ENCODE assay signal across 17 cellular contexts in genomic region chr17:9725575-9725974, GRCh38.
A peak's percentile ranks its signal among the peaks of the same experiment; 100 is the strongest.
DNase-seq lines count a peak whose midpoint lies in the region; ATAC-seq, FAIRE-seq and TF ChIP-seq lines count a peak whose summit lies in the region.
"Had no signal": no experiment of that assay in that cellular context is flagged by ENCODE, and none has a peak within 500 bp of the region (broad histone marks: within the 10 kb centered on the region; RNA-seq: fewer than 3 reads in every experiment).

No MANE protein-coding gene starts in this region.

- H3K9me3 ChIP-seq in HepG2 (ENCODE audit: low read length) = no peaks in the 10 kb centered on the region
- no peaks in the 10 kb centered on the region for H3K9me3 ChIP-seq in right lobe of liver
- H3K9me3 ChIP-seq: colonic mucosa, esophagus muscularis mucosa, spleen had no signal

- no peak for TF ChIP-seq EP300 in HepG2 (IDR thresholded peaks at IDR 0.05; ENCODE audit: low read depth in 2 of 2, low read length in 2 of 2)
- no peak for TF ChIP-seq EP300 in HepG2 (CRISPR knock-in tag; IDR thresholded peaks at IDR 0.05; ENCODE audit: borderline replicate concordance)

- no peak overlapping the region for H3K9ac ChIP-seq in HepG2 (ENCODE audit: insufficient read depth, low read depth, low read length)

- H3K27me3 ChIP-seq in HepG2 (ENCODE audit: control insufficient read depth in 1 of 2, insufficient read depth in 2 of 2, low read length in 2 of 2) = no peaks in the 10 kb centered on the region
- no peaks in the 10 kb centered on the region for H3K27me3 ChIP-seq in right lobe of liver
- H3K27me3 ChIP-seq: colonic mucosa had no signal

- H3K4me2 ChIP-seq in HepG2 (ENCODE audit: low read depth, low read length) = no peak overlapping the region

- no peak overlapping the region for H2AFZ ChIP-seq in HepG2 (ENCODE audit: low read length)

- CTCF ChIA-PET in HepG2 (lab: Yijun Ruan, JAX; ENCODE audit: low intra/inter-chr PET ratio, low total read pairs) = interaction anchor here (0.7 kb wide), 1 partner anchor 80 kb away, joined by 3 read pairs; the partner anchor contains the start of gene USP43

- no peak overlapping the region for H3K4me3 Mint-ChIP-seq in activated T-cell treated with anti-CD3 and anti-CD28 coated beads, Interleukin-2, amount 50 U/mL, for 4 hours
- H3K4me3 Mint-ChIP-seq in activated T-helper 2 cell treated with anti-CD3 and anti-CD28 coated beads, Interferon-gamma antibody, Interleukin-2, Interleukin-4, amounts not matched to agents 10 μg/mL and 5 μg/mL and 100 μg/mL, durations not matched to agents 14 hours and 24 hours and 36 hours (ENCODE audit: low read depth) = no peak overlapping the region
- H3K4me3 Mint-ChIP-seq: activated naive CD8-positive, alpha-beta T cell treated with anti-CD3 and anti-CD28 coated beads for 36 hours had no signal

- FAIRE-seq in HepG2 (lab: Jason Lieb, UNC) = peak; percentile 12

- TF ChIP-seq POLR2A in HepG2 (IDR thresholded peaks at IDR 0.05; ENCODE audit: insufficient read depth in 1 of 2, low read depth in 2 of 2, low read length in 2 of 2) (no peak), right lobe of liver (IDR thresholded peaks at IDR 0.05) (no peak)

- in situ Hi-C loops in HepG2 (cut with HindIII; ENCODE audit: extremely low pct_ligation_motif_present, low pct_unique_long_range_greater_than_20kb) = no loop called here
- in situ Hi-C loops in astrocyte of the cerebellum (cut with HindIII; ENCODE audit: low sequenced_read_pairs) = no loop called here

- TF ChIP-seq CTCF in HepG2 (CRISPR knock-in tag; IDR thresholded peaks at IDR 0.05) = peak; percentile 37; the same call in 1 of the 2 replicates
- TF ChIP-seq CTCF in right lobe of liver (IDR thresholded peaks at IDR 0.05) = no peak
- TF ChIP-seq CTCF in astrocyte of the cerebellum (IDR thresholded peaks at IDR 0.05; ENCODE audit: low read depth, low read length, missing control alignments) = peak; percentile 65

- H3K4me1 ChIP-seq in HepG2 (ENCODE audit: insufficient read depth, low read length) (no peaks in the 10 kb centered on the region), right lobe of liver (no peaks in the 10 kb centered on the region)
- H3K4me1 ChIP-seq: colonic mucosa, esophagus muscularis mucosa had no signal

- no peak overlapping the region for H3K27ac Mint-ChIP-seq in activated T-helper 2 cell treated with anti-CD3 and anti-CD28 coated beads, Interferon-gamma antibody, Interleukin-2, Interleukin-4, amounts not matched to agents 10 μg/mL and 5 μg/mL and 100 μg/mL, durations not matched to agents 14 hours and 24 hours and 36 hours
- H3K27ac Mint-ChIP-seq: activated naive CD8-positive, alpha-beta T cell treated with anti-CD3 and anti-CD28 coated beads for 36 hours had no signal

- H3K9me3 Mint-ChIP-seq in activated T-cell treated with anti-CD3 and anti-CD28 coated beads, Interleukin-2, amount 50 U/mL, for 4 hours = no peaks in the 10 kb centered on the region
- no peaks in the 10 kb centered on the region for H3K9me3 Mint-ChIP-seq in activated T-helper 2 cell treated with anti-CD3 and anti-CD28 coated beads, Interferon-gamma antibody, Interleukin-2, Interleukin-4, amounts not matched to agents 10 μg/mL and 5 μg/mL and 100 μg/mL, durations not matched to agents 14 hours and 24 hours and 36 hours
- H3K9me3 Mint-ChIP-seq: activated naive CD8-positive, alpha-beta T cell treated with anti-CD3 and anti-CD28 coated beads for 36 hours had no signal

- no peak for TF ChIP-seq RAD21 in HepG2 (CRISPR knock-in tag; IDR thresholded peaks at IDR 0.05)

- intact Hi-C loops in HepG2 (cut with micrococcal nuclease; ENCODE audit: unreplicated experiment) = loop anchor here (1.0 to 5.0 kb wide), 2 partner anchors 78 to 148 kb away; partner anchors contain the start of gene USP43
- intact Hi-C loops in right lobe of liver (cut with DNase I) = no loop called here
- intact Hi-C loops in activated T-helper 2 cell treated with anti-CD3 and anti-CD28 coated beads, Interferon-gamma antibody, Interleukin-2, Interleukin-4, amounts not matched to agents 10 μg/mL and 5 μg/mL and 100 μg/mL, durations not matched to agents 14 hours and 24 hours and 36 hours (cut with micrococcal nuclease) = no loop called here

- H3K36me3 Mint-ChIP-seq in activated T-cell treated with anti-CD3 and anti-CD28 coated beads, Interleukin-2, amount 50 U/mL, for 4 hours (ENCODE audit: insufficient read depth) = no peaks in the 10 kb centered on the region
- no peaks in the 10 kb centered on the region for H3K36me3 Mint-ChIP-seq in activated T-helper 2 cell treated with anti-CD3 and anti-CD28 coated beads, Interferon-gamma antibody, Interleukin-2, Interleukin-4, amounts not matched to agents 10 μg/mL and 5 μg/mL and 100 μg/mL, durations not matched to agents 14 hours and 24 hours and 36 hours (ENCODE audit: low read depth)
- H3K36me3 Mint-ChIP-seq: activated naive CD8-positive, alpha-beta T cell treated with anti-CD3 and anti-CD28 coated beads for 36 hours had no signal

- WGBS in HepG2 (ENCODE audit: low lambda C conversion rate) = 13% methylated on average over 9 of the region's 9 CpGs
- WGBS in right lobe of liver (ENCODE audit: insufficient coverage, low coverage, low lambda C conversion rate, missing lambda C conversion rate) = 52% methylated on average over 7 of the region's 9 CpGs

- H3K36me3 ChIP-seq in HepG2 (replicated peaks in 1 of 2; ENCODE audit: control insufficient read depth in 1 of 2, insufficient read depth in 2 of 2, low read length in 2 of 2) (no peaks in the 10 kb centered on the region), right lobe of liver (no peaks in the 10 kb centered on the region)
- H3K36me3 ChIP-seq: colonic mucosa, esophagus muscularis mucosa, spleen had no signal

- no peaks in the 10 kb centered on the region for H3K4me1 Mint-ChIP-seq in activated T-cell treated with anti-CD3 and anti-CD28 coated beads, Interleukin-2, amount 50 U/mL, for 4 hours (ENCODE audit: low read depth)
- no peaks in the 10 kb centered on the region for H3K4me1 Mint-ChIP-seq in activated T-helper 2 cell treated with anti-CD3 and anti-CD28 coated beads, Interferon-gamma antibody, Interleukin-2, Interleukin-4, amounts not matched to agents 10 μg/mL and 5 μg/mL and 100 μg/mL, durations not matched to agents 14 hours and 24 hours and 36 hours (ENCODE audit: low read depth)
- H3K4me1 Mint-ChIP-seq: activated naive CD8-positive, alpha-beta T cell treated with anti-CD3 and anti-CD28 coated beads for 36 hours had no signal

- H3K4me3 ChIP-seq in HepG2 (replicated peaks in 1 of 3; ENCODE audit: insufficient read depth in 1 of 3, low read depth in 2 of 3, low read length in 3 of 3) (no peak overlapping the region), right lobe of liver (no peak overlapping the region), astrocyte of the cerebellum (ENCODE audit: low read depth, low read length) (no peak overlapping the region)
- H3K4me3 ChIP-seq: colonic mucosa, esophagus muscularis mucosa, lung, spleen had no signal

- no peaks in the 10 kb centered on the region for H4K20me1 ChIP-seq in HepG2 (ENCODE audit: insufficient read depth, low read length)

- H3K27ac ChIP-seq in HepG2 (ENCODE audit: extremely low read length, insufficient read depth, low read length) (no peak overlapping the region), right lobe of liver (no peak overlapping the region)
- H3K27ac ChIP-seq: colonic mucosa, esophagus muscularis mucosa, spleen had no signal

- peaks cover 5% of the 10 kb centered on the region for H3K27me3 Mint-ChIP-seq in activated T-cell treated with anti-CD3 and anti-CD28 coated beads, Interleukin-2, amount 50 U/mL, for 4 hours (ENCODE audit: low read depth)
- H3K27me3 Mint-ChIP-seq in activated T-helper 2 cell treated with anti-CD3 and anti-CD28 coated beads, Interferon-gamma antibody, Interleukin-2, Interleukin-4, amounts not matched to agents 10 μg/mL and 5 μg/mL and 100 μg/mL, durations not matched to agents 14 hours and 24 hours and 36 hours (ENCODE audit: low read depth) = peaks cover 2% of the 10 kb centered on the region

- peak; percentile 20 for DNase-seq in HepG2 (ENCODE audit: low spot score)
- DNase-seq in right lobe of liver = no peak
- DNase-seq in astrocyte of the cerebellum (ENCODE audit: low read depth) = peak; percentile 32
- peak; percentile 70 for DNase-seq in medulla oblongata (ENCODE audit: extremely low spot score)
- no peak for DNase-seq in NCI-H69 (lab: John Stamatoyannopoulos, UW)
- no peak for DNase-seq in activated T-cell treated with anti-CD3 and anti-CD28 coated beads, Interleukin-2, amount 50 U/mL, for 4 hours
- no peak for DNase-seq in activated T-helper 2 cell treated with anti-CD3 and anti-CD28 coated beads, Interferon-gamma antibody, Interleukin-2, Interleukin-4, amounts not matched to agents 10 μg/mL and 5 μg/mL and 100 μg/mL, durations not matched to agents 14 hours and 24 hours and 36 hours (ENCODE audit: low spot score)
- DNase-seq: activated naive CD8-positive, alpha-beta T cell treated with anti-CD3 and anti-CD28 coated beads for 36 hours; colonic mucosa; DMS53; NCI-H446 treated with DMSO at 0.1 percent for 48 hours; spleen; T-helper 1 cell had no signal

- no TSS peak for BruUV-seq in HepG2 (replicated peaks; lab: Mats Ljungman, UMichigan)

- no peaks in the 10 kb centered on the region for H3K79me2 ChIP-seq in HepG2 (ENCODE audit: insufficient read depth, low read length)

- POLR2A ChIA-PET in HepG2 (lab: Yijun Ruan, JAX) = no interaction called here

- 0 out of 3 replicates have a peak, but pooled peaks have one; percentile 27 for ATAC-seq in HepG2
- ATAC-seq in right lobe of liver = no peak
- ATAC-seq in activated T-cell treated with anti-CD3 and anti-CD28 coated beads, Interleukin-2, amount 50 U/mL, for 4 hours = no peak
- ATAC-seq in HG03571 (IDR thresholded peaks at IDR 0.05; ENCODE audit: unreplicated experiment) = no peak
- ATAC-seq: Panc1 had no signal

TF ChIP-seq in HepG2, 621 proteins besides CTCF, POLR2A, EP300 and RAD21:
- TF ChIP-seq ZNF672 (CRISPR knock-in tag; IDR thresholded peaks at IDR 0.05) = no peak
- TF ChIP-seq HOXA9 (CRISPR knock-in tag; IDR thresholded peaks at IDR 0.05; ENCODE audit: borderline replicate concordance) = no peak
- TF ChIP-seq PHF20 (CRISPR knock-in tag; IDR thresholded peaks at IDR 0.05) = no peak
- TF ChIP-seq STAG1 (CRISPR knock-in tag; IDR thresholded peaks at IDR 0.05) = 0 out of 2 replicates have a peak, but pooled peaks have one; percentile 22

Comparison
In these comparisons a context has a peak if more than half of its experiments do, and no peak if none do; other contexts are left out.
1. DNase-seq: peak in HepG2 (single experiment), astrocyte of the cerebellum (single experiment) and medulla oblongata (single experiment); none in right lobe of liver (0 of 3), NCI-H69 (single experiment), activated T-cell treated with anti-CD3 and anti-CD28 coated beads, Interleukin-2, amount 50 U/mL, for 4 hours (single experiment) and activated T-helper 2 cell treated with anti-CD3 and anti-CD28 coated beads, Interferon-gamma antibody, Interleukin-2, Interleukin-4, amounts not matched to agents 10 μg/mL and 5 μg/mL and 100 μg/mL, durations not matched to agents 14 hours and 24 hours and 36 hours (single experiment).
2. CTCF ChIP-seq: peak in HepG2 (single experiment) and astrocyte of the cerebellum (single experiment); none in right lobe of liver (0 of 4).